In the genomic region with DNA sequence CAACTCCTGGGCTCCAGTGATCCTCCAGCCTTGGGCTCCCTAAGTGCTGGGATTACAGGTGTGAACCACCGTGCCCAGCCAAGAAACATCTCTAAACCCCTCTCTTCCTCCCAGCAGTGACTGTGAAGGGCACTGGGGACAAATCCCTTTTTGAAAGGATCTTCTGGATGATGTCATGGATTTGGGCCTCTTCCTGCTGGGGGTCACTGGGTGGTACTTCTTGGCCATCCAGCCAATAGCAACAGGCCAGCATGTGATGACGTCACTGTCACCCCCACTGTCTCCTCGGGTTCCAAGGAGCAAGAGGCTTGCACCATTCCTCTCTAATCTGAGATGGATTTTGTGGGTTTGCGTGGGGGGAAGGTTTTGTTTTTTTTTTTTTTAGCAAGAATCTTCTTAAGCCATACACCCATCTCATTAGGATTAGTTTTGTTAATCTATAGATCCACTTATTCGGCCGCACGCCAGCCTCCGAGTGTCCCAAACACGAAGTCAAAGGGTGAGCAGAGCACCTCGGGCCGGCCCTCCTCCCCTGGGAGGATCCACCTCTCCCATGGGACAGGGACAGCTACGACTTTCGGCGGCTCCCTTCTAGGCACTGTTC, we compare ENCODE assay signal across 11 cellular contexts. TPM values are rescaled to one million over a fixed set of nuclear protein-coding genes. Genes with fewer than 3 reads are reported as not detected.
DNase-seq lines count a peak whose midpoint lies in the region; ATAC-seq and TF ChIP-seq lines count a peak whose summit lies in the region.
"Had no signal": no experiment of that assay in that cellular context is flagged by ENCODE, and none has a peak within 500 bp of the region (broad histone marks: within the 10 kb centered on the region; RNA-seq: fewer than 3 reads in every experiment).

No MANE protein-coding gene starts in this region.

- no peaks in the 10 kb centered on the region for H3K9me2 ChIP-seq in Karpas-422 (replicated peaks; ENCODE audit: insufficient read depth, low read length)

- no peaks in the 10 kb centered on the region for H3K36me3 ChIP-seq in Karpas-422 (ENCODE audit: insufficient read depth, low read length)

- H3K9ac ChIP-seq in Karpas-422 (ENCODE audit: low read length): no peak overlapping the region

- H3K27ac ChIP-seq in Karpas-422 (ENCODE audit: low read length): no peak overlapping the region

- no peaks in the 10 kb centered on the region for H3K79me2 ChIP-seq in Karpas-422 (ENCODE audit: low read length)

- H3K4me2 ChIP-seq in Karpas-422 (ENCODE audit: low read depth, low read length, poor library complexity, severe bottlenecking): no peak overlapping the region

- no peaks in the 10 kb centered on the region for H3K36me3 Mint-ChIP-seq in activated CD4-positive, alpha-beta memory T cell treated with anti-CD3 and anti-CD28 coated beads, Interleukin-2, amount 10 ng/mL, durations not matched to agents 7 days and 5 days (ENCODE audit: low read depth)

- H3K4me3 ChIP-seq in Karpas-422 (ENCODE audit: low read length): no peak overlapping the region
- no peak overlapping the region for H3K4me3 ChIP-seq in astrocyte of the spinal cord (ENCODE audit: low read depth, low read length)

- H3K4me3 Mint-ChIP-seq in activated CD4-positive, alpha-beta memory T cell treated with anti-CD3 and anti-CD28 coated beads, Interleukin-2, amount 10 ng/mL, durations not matched to agents 7 days and 5 days: no peak overlapping the region

- peak; percentile 17 for DNase-seq in DMS114 treated with DMSO at 0.1 percent for 48 hours (lab: John Stamatoyannopoulos, UW; ENCODE audit: unreplicated experiment)
- DNase-seq in Karpas-422: peak; percentile 68
- peak; percentile 41 for DNase-seq in astrocyte of the spinal cord (ENCODE audit: low read depth, low spot score)
- DNase-seq in medulla oblongata (ENCODE audit: extremely low spot score): peak; percentile 25
- DNase-seq in NCI-H2171 treated with DMSO at 0.1 percent for 48 hours (lab: John Stamatoyannopoulos, UW): no peak
- no peak for DNase-seq in activated CD4-positive, alpha-beta memory T cell treated with anti-CD3 and anti-CD28 coated beads, Interleukin-2, amount 10 ng/mL, durations not matched to agents 7 days and 5 days
- no peak for DNase-seq in COR-L47 (lab: John Stamatoyannopoulos, UW)
- DNase-seq: KG1; PC-3; stimulated activated naive CD8-positive, alpha-beta T cell treated with anti-CD3 and anti-CD28 coated beads, Interleukin-15, Interleukin-2, amounts not matched to agents 100 U/mL and 50 U/mL, for 24 hours had no signal

- no peak for ATAC-seq in HG02885 (IDR thresholded peaks at IDR 0.05; ENCODE audit: poor library complexity, unreplicated experiment)
- ATAC-seq: stimulated activated naive CD8-positive, alpha-beta T cell treated with anti-CD3 and anti-CD28 coated beads, Interleukin-15, Interleukin-2, amounts not matched to agents 100 U/mL and 50 U/mL, for 24 hours had no signal

- in situ Hi-C loops in astrocyte of the spinal cord (cut with HindIII; ENCODE audit: low sequenced_read_pairs): no loop called here

- H3K4me1 ChIP-seq in Karpas-422 (ENCODE audit: low read length): no peaks in the 10 kb centered on the region

- POLR2A ChIA-PET in activated CD4-positive, alpha-beta memory T cell treated with anti-CD3 and anti-CD28 coated beads, Interleukin-2, amount 10 ng/mL, durations not matched to agents 7 days and 5 days (lab: Charles Lee): no interaction called here

- H2AFZ ChIP-seq in Karpas-422 (ENCODE audit: low read length): no peak overlapping the region

- H3K27me3 Mint-ChIP-seq in activated CD4-positive, alpha-beta memory T cell treated with anti-CD3 and anti-CD28 coated beads, Interleukin-2, amount 10 ng/mL, durations not matched to agents 7 days and 5 days: peaks cover 5% of the 10 kb centered on the region

- H3K4me1 Mint-ChIP-seq in activated CD4-positive, alpha-beta memory T cell treated with anti-CD3 and anti-CD28 coated beads, Interleukin-2, amount 10 ng/mL, durations not matched to agents 7 days and 5 days: no peaks in the 10 kb centered on the region

- no peaks in the 10 kb centered on the region for H3K27me3 ChIP-seq in Karpas-422 (ENCODE audit: low read length)

- H4K20me1 ChIP-seq in Karpas-422 (ENCODE audit: insufficient read depth, low read depth, low read length): no peaks in the 10 kb centered on the region

- no peaks in the 10 kb centered on the region for H3K9me3 Mint-ChIP-seq in activated CD4-positive, alpha-beta memory T cell treated with anti-CD3 and anti-CD28 coated beads, Interleukin-2, amount 10 ng/mL, durations not matched to agents 7 days and 5 days

- no peak overlapping the region for H3K27ac Mint-ChIP-seq in activated CD4-positive, alpha-beta memory T cell treated with anti-CD3 and anti-CD28 coated beads, Interleukin-2, amount 10 ng/mL, durations not matched to agents 7 days and 5 days

- CTCF ChIA-PET in activated CD4-positive, alpha-beta memory T cell treated with anti-CD3 and anti-CD28 coated beads, Interleukin-2, amount 10 ng/mL, durations not matched to agents 7 days and 5 days (lab: Charles Lee): interaction anchor here (0.6 kb wide), 1 partner anchor 257 kb away, joined by 3 read pairs; no protein-coding TSS in a partner anchor

- no peak for TF ChIP-seq CTCF in astrocyte of the spinal cord (IDR thresholded peaks at IDR 0.05; ENCODE audit: low read depth, low read length)

- H3K9me3 ChIP-seq in Karpas-422 (ENCODE audit: low read length): no peaks in the 10 kb centered on the region

RNA-seq across cellular contexts. Expression of gene TNRC18, which starts 29.4 kb away (rescaled TPM):
- 10.2 and 21.4 TPM in 2 replicates for total RNA-seq in Karpas-422 (2014; rRNA removed; shearing (Covaris generic); ENCODE audit: low replicate concordance)
- total RNA-seq in activated CD4-positive, alpha-beta memory T cell treated with anti-CD3 and anti-CD28 coated beads, Interleukin-2, amount 10 ng/mL, durations not matched to agents 7 days and 5 days: 10 to 100 TPM; 56.5 to 57.6 TPM

Comparison
In these comparisons a context has a peak if more than half of its experiments do, and no peak if none do; other contexts are left out.
1. DNase-seq: peak in DMS114 treated with DMSO at 0.1 percent for 48 hours (single experiment), Karpas-422 (single experiment), astrocyte of the spinal cord (single experiment) and medulla oblongata (single experiment); none in NCI-H2171 treated with DMSO at 0.1 percent for 48 hours (single experiment), activated CD4-positive, alpha-beta memory T cell treated with anti-CD3 and anti-CD28 coated beads, Interleukin-2, amount 10 ng/mL, durations not matched to agents 7 days and 5 days (single experiment) and COR-L47 (single experiment).